Comparison of ENCODE assay signal across 29 cellular contexts in the genomic region with DNA sequence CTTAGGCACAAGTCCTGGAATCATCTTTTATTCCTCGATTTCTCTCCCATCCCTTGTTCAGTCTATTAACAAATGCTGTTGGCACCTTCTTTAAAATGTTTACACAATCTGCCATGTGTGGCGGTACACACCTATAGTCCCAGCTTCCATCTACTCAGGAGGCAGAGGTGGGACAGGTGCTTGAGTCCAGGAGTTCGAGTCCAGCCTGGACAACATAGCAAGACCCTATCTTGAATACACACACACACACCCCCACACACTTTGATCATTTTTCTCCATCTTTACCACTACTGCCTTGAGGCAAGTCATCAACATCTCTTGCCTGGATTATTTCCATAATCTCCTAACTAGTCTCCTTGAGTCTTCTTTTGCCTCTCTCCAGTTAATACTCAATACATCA.
"Had no signal": no experiment of that assay in that cellular context is flagged by ENCODE, and none has a peak within 500 bp of the region (broad histone marks: within the 10 kb centered on the region; RNA-seq: fewer than 3 reads in every experiment).

No MANE protein-coding gene starts in this region.

- H3K27me3 Mint-ChIP-seq: stimulated activated memory B cell treated with anti-CD40 and anti-IgM and Interleukin-4, amounts not matched to agents 10 μg/mL and 1 μg/mL and 100 μg/mL, for 72 hours; stimulated activated naive B cell treated with anti-CD40 and anti-IgM and Interleukin-4, amounts not matched to agents 10 μg/mL and 1 μg/mL and 100 μg/mL, for 72 hours; stimulated activated naive CD8-positive, alpha-beta T cell treated with anti-CD3 and anti-CD28 coated beads, Interleukin-15, amount 100 ng/mL, for 72 hours; stimulated activated naive CD8-positive, alpha-beta T cell treated with anti-CD3 and anti-CD28 coated beads, Interleukin-15, Interleukin-2, amounts not matched to agents 100 ng/mL and 50 ng/mL, for 24 hours; type B pancreatic cell had no signal

- ATAC-seq: stimulated activated effector memory CD8-positive, alpha-beta T cell treated with anti-CD3 and anti-CD28 coated beads, Interleukin-12 subunit alpha, Interleukin-12 subunit beta, amount 100 ng/mL, for 72 hours; stimulated activated memory B cell treated with anti-CD40 and anti-IgM and Interleukin-4, amounts not matched to agents 10 μg/mL and 1 μg/mL and 100 μg/mL, for 72 hours; stimulated activated naive B cell treated with anti-CD40 and anti-IgM and Interleukin-4, amounts not matched to agents 10 μg/mL and 1 μg/mL and 100 μg/mL, for 72 hours; stimulated activated naive CD8-positive, alpha-beta T cell treated with anti-CD3 and anti-CD28 coated beads, Interleukin-15, amount 100 ng/mL, for 72 hours; stimulated activated naive CD8-positive, alpha-beta T cell treated with anti-CD3 and anti-CD28 coated beads, Interleukin-15, Interleukin-2, amounts not matched to agents 100 U/mL and 50 U/mL, for 24 hours; upper lobe of right lung had no signal

- H3K4me3 ChIP-seq: stomach, suprapubic skin, testis, thoracic aorta, thyroid gland, tibial artery, tibial nerve, transverse colon, upper lobe of left lung, upper lobe of right lung, uterus, vagina had no signal

- DNase-seq: stimulated activated CD4-positive, alpha-beta T cell treated with anti-CD3 and anti-CD28 coated beads, Interleukin-2, amount 100 ng/mL, for 48 hours; stimulated activated CD4-positive, alpha-beta T cell treated with anti-CD3 and anti-CD28 coated beads, Interleukin-4, amount 100 ng/mL, for 1 hour; stimulated activated CD4-positive, alpha-beta T cell treated with anti-CD3 and anti-CD28 coated beads, Interleukin-4, amount 100 ng/mL, for 24 hours; stimulated activated CD4-positive, alpha-beta T cell treated with anti-CD3 and anti-CD28 coated beads, Interleukin-4, amount 100 ng/mL, for 4 hours; stimulated activated CD8-positive, alpha-beta memory T cell treated with anti-CD3 and anti-CD28 coated beads, Interleukin-4, amount 100 ng/mL, for 48 hours; stimulated activated naive B cell treated with anti-CD40 and anti-IgM and Interleukin-4, amounts not matched to agents 10 μg/mL and 1 μg/mL and 100 μg/mL, for 72 hours; stimulated activated naive CD4-positive, alpha-beta T cell; stimulated activated naive CD4-positive, alpha-beta T cell treated with Interleukin-2 at 50 U/mL for 16 hours; stimulated activated naive CD8-positive, alpha-beta T cell treated with anti-CD3 and anti-CD28 coated beads, Interleukin-15, amount 100 ng/mL, for 72 hours; stimulated activated naive CD8-positive, alpha-beta T cell treated with anti-CD3 and anti-CD28 coated beads, Interleukin-15, Interleukin-2, amounts not matched to agents 100 U/mL and 50 U/mL, for 24 hours; stomach; substantia nigra; testis; thyroid gland; tibial artery; transverse colon; trophoblast cell; upper lobe of left lung; upper lobe of right lung; uterus had no signal

- H3K27ac Mint-ChIP-seq: stimulated activated effector memory CD8-positive, alpha-beta T cell treated with anti-CD3 and anti-CD28 coated beads, Interleukin-12 subunit alpha, Interleukin-12 subunit beta, amount 100 ng/mL, for 72 hours; stimulated activated memory B cell treated with anti-CD40 and anti-IgM and Interleukin-4, amounts not matched to agents 10 μg/mL and 1 μg/mL and 100 μg/mL, for 72 hours; stimulated activated naive B cell treated with anti-CD40 and anti-IgM and Interleukin-4, amounts not matched to agents 10 μg/mL and 1 μg/mL and 100 μg/mL, for 72 hours; stimulated activated naive CD8-positive, alpha-beta T cell treated with anti-CD3 and anti-CD28 coated beads, Interleukin-15, amount 100 ng/mL, for 72 hours; stimulated activated naive CD8-positive, alpha-beta T cell treated with anti-CD3 and anti-CD28 coated beads, Interleukin-15, Interleukin-2, amounts not matched to agents 100 ng/mL and 50 ng/mL, for 24 hours; type B pancreatic cell had no signal

- H3K4me1 Mint-ChIP-seq: stimulated activated effector memory CD8-positive, alpha-beta T cell treated with anti-CD3 and anti-CD28 coated beads, Interleukin-12 subunit alpha, Interleukin-12 subunit beta, amount 100 ng/mL, for 72 hours; stimulated activated memory B cell treated with anti-CD40 and anti-IgM and Interleukin-4, amounts not matched to agents 10 μg/mL and 1 μg/mL and 100 μg/mL, for 72 hours; stimulated activated naive B cell treated with anti-CD40 and anti-IgM and Interleukin-4, amounts not matched to agents 10 μg/mL and 1 μg/mL and 100 μg/mL, for 72 hours had no signal

- FAIRE-seq: urothelium cell line had no signal

- H3K4me3 Mint-ChIP-seq: stimulated activated effector memory CD8-positive, alpha-beta T cell treated with anti-CD3 and anti-CD28 coated beads, Interleukin-12 subunit alpha, Interleukin-12 subunit beta, amount 100 ng/mL, for 72 hours; stimulated activated memory B cell treated with anti-CD40 and anti-IgM and Interleukin-4, amounts not matched to agents 10 μg/mL and 1 μg/mL and 100 μg/mL, for 72 hours; stimulated activated naive B cell treated with anti-CD40 and anti-IgM and Interleukin-4, amounts not matched to agents 10 μg/mL and 1 μg/mL and 100 μg/mL, for 72 hours; stimulated activated naive CD8-positive, alpha-beta T cell treated with anti-CD3 and anti-CD28 coated beads, Interleukin-15, amount 100 ng/mL, for 72 hours; stimulated activated naive CD8-positive, alpha-beta T cell treated with anti-CD3 and anti-CD28 coated beads, Interleukin-15, Interleukin-2, amounts not matched to agents 100 ng/mL and 50 ng/mL, for 24 hours; type B pancreatic cell had no signal

- H3K9me3 Mint-ChIP-seq: stimulated activated effector memory CD8-positive, alpha-beta T cell treated with anti-CD3 and anti-CD28 coated beads, Interleukin-12 subunit alpha, Interleukin-12 subunit beta, amount 100 ng/mL, for 72 hours had no signal

- H3K36me3 ChIP-seq: stomach, suprapubic skin, thoracic aorta, thyroid gland, tibial artery, tibial nerve, transverse colon, upper lobe of left lung, upper lobe of right lung, uterus, vagina had no signal

- H3K27me3 ChIP-seq: stomach, suprapubic skin, testis, thyroid gland, tibial artery, tibial nerve, transverse colon, upper lobe of left lung, upper lobe of right lung, uterus, vagina had no signal

- H3K27ac ChIP-seq: stomach, suprapubic skin, testis, thoracic aorta, thyroid gland, tibial artery, tibial nerve, transverse colon, upper lobe of left lung, upper lobe of right lung, uterus, vagina had no signal

- H3K9me3 ChIP-seq: stomach, suprapubic skin, testis, thoracic aorta, thyroid gland, tibial artery, tibial nerve, transverse colon, upper lobe of left lung, upper lobe of right lung, uterus, vagina had no signal

- H3K36me3 Mint-ChIP-seq: stimulated activated effector memory CD8-positive, alpha-beta T cell treated with anti-CD3 and anti-CD28 coated beads, Interleukin-12 subunit alpha, Interleukin-12 subunit beta, amount 100 ng/mL, for 72 hours had no signal

- H3K4me1 ChIP-seq: stomach, suprapubic skin, testis, thyroid gland, tibial artery, tibial nerve, transverse colon, upper lobe of left lung, upper lobe of right lung, uterus, vagina had no signal
